ENCODE assay signal across 11 cellular contexts in the genomic region with DNA sequence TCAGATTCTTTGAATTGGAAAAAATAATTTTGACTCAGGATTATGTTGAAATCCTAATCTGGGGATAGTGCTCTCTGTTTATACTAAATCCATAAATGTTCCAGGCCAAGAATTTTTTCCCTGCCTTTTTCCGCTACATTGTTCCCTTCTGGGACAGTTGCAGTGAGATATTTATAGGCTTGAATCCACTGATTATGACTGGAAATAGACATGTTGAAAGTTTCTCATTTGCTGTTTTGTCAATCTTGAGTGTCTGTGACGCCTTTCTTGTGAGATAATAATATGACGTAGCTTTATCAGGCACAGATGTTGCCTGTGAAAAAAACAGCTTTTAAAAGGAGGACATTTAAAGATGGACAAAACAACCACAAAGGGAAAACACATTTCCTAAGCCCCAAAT.
A peak's percentile ranks its signal among the peaks of the same experiment; 100 is the strongest.
DNase-seq lines count a peak whose midpoint lies in the region; ATAC-seq, FAIRE-seq and TF ChIP-seq lines count a peak whose summit lies in the region.
"Had no signal": no experiment of that assay in that cellular context is flagged by ENCODE, and none has a peak within 500 bp of the region (broad histone marks: within the 10 kb centered on the region; RNA-seq: fewer than 3 reads in every experiment).

No MANE protein-coding gene starts in this region.

- POLR2A ChIA-PET in AG04450 (lab: Yijun Ruan, JAX) = interaction anchor here (1.4 to 2.2 kb wide), 2 partner anchors 11 to 19 kb away, joined by 4 to 9 read pairs; no protein-coding TSS in a partner anchor

- H3K4me1 ChIP-seq in parathyroid adenoma = peaks cover 5% of the 10 kb centered on the region

- H3K27me3 ChIP-seq in AG04450 (ENCODE audit: control insufficient read depth, insufficient read depth, low read length) (no peaks in the 10 kb centered on the region), parathyroid adenoma (ENCODE audit: control insufficient read depth, insufficient read depth, low read length) (no peaks in the 10 kb centered on the region)
- H3K27me3 ChIP-seq: neutrophil had no signal

- CTCF ChIA-PET in AG04450 (lab: Charles Lee) = interaction anchor here (5.3 kb wide), 1 partner anchor 188 kb away, joined by 25 read pairs; no protein-coding TSS in a partner anchor

- H3K4me3 Mint-ChIP-seq in progenitor cell of endocrine pancreas (ENCODE audit: low read depth) = no peak overlapping the region

- H3K27ac ChIP-seq in AG04450 (ENCODE audit: low read depth, low read length) = no peak overlapping the region
- H3K27ac ChIP-seq in SK-N-MC = peak overlapping the region; percentile 95
- H3K27ac ChIP-seq in parathyroid adenoma = peak overlapping the region; percentile 71
- H3K27ac ChIP-seq: VCaP had no signal

- no peak overlapping the region for H3K27ac Mint-ChIP-seq in progenitor cell of endocrine pancreas

- H3K4me3 ChIP-seq in AG04450 (ENCODE audit: low read depth, low read length) = peak overlapping the region; percentile 52
- peak overlapping the region; percentile 52 for H3K4me3 ChIP-seq in SK-N-MC
- peak overlapping the region; percentile 40 for H3K4me3 ChIP-seq in fibroblast of villous mesenchyme (ENCODE audit: low read depth, low read length)
- no peak overlapping the region for H3K4me3 ChIP-seq in parathyroid adenoma (ENCODE audit: low read depth, low read length)

- TF ChIP-seq CTCF in AG04450 (IDR thresholded peaks at IDR 0.05; ENCODE audit: low read depth, low read length) (no peak), fibroblast of villous mesenchyme (IDR thresholded peaks at IDR 0.05; ENCODE audit: insufficient read depth, low read depth, low read length) (no peak), parathyroid adenoma (IDR thresholded peaks at IDR 0.05) (no peak), progenitor cell of endocrine pancreas (IDR thresholded peaks at IDR 0.05; ENCODE audit: unreplicated experiment) (no peak), D721Med (IDR thresholded peaks at IDR 0.05; ENCODE audit: insufficient read depth, missing control alignments) (no peak)

- no peak for ATAC-seq in GM21423 (IDR thresholded peaks at IDR 0.05; ENCODE audit: unreplicated experiment)

- FAIRE-seq in D721Med (lab: Jason Lieb, UNC) = no peak

- no peaks in the 10 kb centered on the region for H3K9me3 Mint-ChIP-seq in progenitor cell of endocrine pancreas (ENCODE audit: low read depth)

- in situ Hi-C loops in KBM-7 (cut with MboI; ENCODE audit: low pct_unique_long_range_greater_than_20kb, low sequenced_read_pairs) = no loop called here

- H3K36me3 Mint-ChIP-seq in progenitor cell of endocrine pancreas (ENCODE audit: insufficient read depth) = peaks cover 27% of the 10 kb centered on the region

- no peaks in the 10 kb centered on the region for H3K9me3 ChIP-seq in AG04450 (ENCODE audit: control insufficient read depth, insufficient read depth, low read length)
- no peaks in the 10 kb centered on the region for H3K9me3 ChIP-seq in SK-N-MC (ENCODE audit: low read depth, low read length)
- peaks cover 2% of the 10 kb centered on the region for H3K9me3 ChIP-seq in parathyroid adenoma (ENCODE audit: control insufficient read depth, low read length)
- H3K9me3 ChIP-seq: neutrophil had no signal

- no peaks in the 10 kb centered on the region for H3K27me3 Mint-ChIP-seq in progenitor cell of endocrine pancreas

- peaks cover 9% of the 10 kb centered on the region for H3K4me1 Mint-ChIP-seq in progenitor cell of endocrine pancreas (ENCODE audit: low read depth)

- H3K4me2 ChIP-seq in parathyroid adenoma (ENCODE audit: low read length) = no peak overlapping the region

- H3K9ac ChIP-seq in SK-N-MC (ENCODE audit: insufficient read length) = peak overlapping the region; percentile 57
- H3K9ac ChIP-seq in parathyroid adenoma = no peak overlapping the region

- H3K79me2 ChIP-seq in parathyroid adenoma = no peaks in the 10 kb centered on the region

- H3K36me3 ChIP-seq in SK-N-MC (ENCODE audit: insufficient read depth, low read length) (peaks cover 12% of the 10 kb centered on the region; the same call in 1 of the 2 replicates), parathyroid adenoma (ENCODE audit: control insufficient read depth, insufficient read depth, low read length) (no peaks in the 10 kb centered on the region)
- H3K36me3 ChIP-seq: neutrophil had no signal

- H2AFZ ChIP-seq in parathyroid adenoma = no peak overlapping the region

- DNase-seq in AG04450 (ENCODE audit: low read depth, low spot score) (no peak), SK-N-MC (ENCODE audit: low read depth, low spot score) (no peak), fibroblast of villous mesenchyme (ENCODE audit: low read depth) (peak; percentile 88), progenitor cell of endocrine pancreas (ENCODE audit: low spot score, unreplicated experiment) (no peak), D721Med (ENCODE audit: insufficient read length, low spot score) (no peak), KBM-7 (no peak)
- DNase-seq: glutamatergic neuron had no signal
